19 cellular contexts compared by ENCODE assay signal in the genomic region with DNA sequence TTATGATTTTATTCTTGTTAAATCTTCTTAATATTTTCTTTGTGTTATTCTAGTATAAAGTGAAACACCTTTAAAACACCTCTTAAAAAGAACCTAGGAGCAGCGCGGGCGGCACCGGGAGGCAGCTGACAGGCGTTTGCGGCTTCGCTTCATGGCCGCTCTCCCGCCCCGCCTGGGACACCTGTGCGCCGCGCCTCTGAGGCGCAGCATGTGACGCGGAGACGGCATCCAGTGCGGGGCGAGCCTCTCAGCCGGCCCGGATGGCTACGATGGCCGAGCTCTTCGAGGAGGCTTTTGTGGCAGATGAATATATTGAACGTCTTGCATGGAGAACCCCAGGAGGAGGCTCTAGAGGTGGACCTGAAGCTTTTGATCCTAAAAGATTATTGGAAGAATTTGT.
A peak's percentile ranks its signal among the peaks of the same experiment; 100 is the strongest.
DNase-seq lines count a peak whose midpoint lies in the region; ATAC-seq and TF ChIP-seq lines count a peak whose summit lies in the region.
"Had no signal": no experiment of that assay in that cellular context is flagged by ENCODE, and none has a peak within 500 bp of the region (broad histone marks: within the 10 kb centered on the region; RNA-seq: fewer than 3 reads in every experiment).

No MANE protein-coding gene starts in this region.

- no peak overlapping the region for H3K4me3 ChIP-seq in left lung
- peak overlapping the region; percentile 10 to 11 for H3K4me3 ChIP-seq in testis
- H3K4me3 ChIP-seq: GM23248, Peyer's patch had no signal

- H3K4me1 ChIP-seq in left lung = no peaks in the 10 kb centered on the region
- H3K4me1 ChIP-seq in testis = peaks cover 19% of the 10 kb centered on the region
- H3K4me1 ChIP-seq: BE2C, Peyer's patch had no signal

- DNase-seq in Right ventricle myocardium inferior (ENCODE audit: missing footprints) (peak; percentile 5), cardiac septum (ENCODE audit: low spot score) (no peak), NCI-H774 (lab: John Stamatoyannopoulos, UW) (peak; percentile 13), left lung (peak in 1 of 2 donors; percentile 61), testis (peak; percentile 54), NCI-H2227 (lab: John Stamatoyannopoulos, UW; ENCODE audit: unreplicated experiment) (no peak), GM19238 (ENCODE audit: insufficient read length, low spot score) (no peak)
- no peak for DNase-seq in activated naive CD4-positive, alpha-beta T cell (lab: John Stamatoyannopoulos, UW)
- DNase-seq: BE2C; CD4-positive, alpha-beta memory T cell; DMS79 treated with DMSO at 0.1 percent for 48 hours; GF-D8; GM23248; KBM-7; NCI-H2029 treated with DMSO at 0.1 percent for 48 hours; NCI-H2227 treated with DMSO at 0.1 percent for 48 hours; NCI-H526 treated with DMSO at 0.1 percent for 48 hours; Peyer's patch; SHP77 treated with DMSO at 0.1 percent for 48 hours had no signal

- H3K27ac ChIP-seq in left lung = no peak overlapping the region
- H3K27ac ChIP-seq in testis = no peak overlapping the region
- H3K27ac ChIP-seq: GM23248, Peyer's patch had no signal

- intact Hi-C loops in Right ventricle myocardium inferior (cut with DNase I) (no loop called here), cardiac septum (cut with DNase I) (no loop called here), left lung (cut with DNase I) (no loop called here), testis (cut with DNase I; ENCODE audit: low total_unique reads) (no loop called here)

- H3K9me3 ChIP-seq in left lung = no peaks in the 10 kb centered on the region
- H3K9me3 ChIP-seq in testis = no peaks in the 10 kb centered on the region
- H3K9me3 ChIP-seq: BE2C, Peyer's patch had no signal

- no peak for TF ChIP-seq POLR2A in testis (IDR thresholded peaks at IDR 0.05)

- TF ChIP-seq CTCF in left lung (IDR thresholded peaks at IDR 0.05) (no peak), testis (IDR thresholded peaks at IDR 0.05) (no peak)

- 68 to 69% methylated on average over 25 of the region's 25 CpGs for WGBS in testis, 2 donors

- ATAC-seq in Right ventricle myocardium inferior (no peak), left lung (peak; percentile 17)

- no peaks in the 10 kb centered on the region for H3K27me3 ChIP-seq in left lung
- no peaks in the 10 kb centered on the region for H3K27me3 ChIP-seq in testis
- H3K27me3 ChIP-seq: BE2C, Peyer's patch had no signal

- H3K36me3 ChIP-seq in left lung (no peaks in the 10 kb centered on the region), testis (ENCODE audit: low read depth, missing control alignments) (no peaks in the 10 kb centered on the region)
- H3K36me3 ChIP-seq: BE2C, Peyer's patch had no signal

Comparison
In these comparisons a context has a peak if more than half of its experiments do, and no peak if none do; other contexts are left out.
1. DNase-seq: peak in Right ventricle myocardium inferior (single experiment), NCI-H774 (single experiment) and testis (single experiment); none in cardiac septum (single experiment), activated naive CD4-positive, alpha-beta T cell (0 of 4), NCI-H2227 (single experiment) and GM19238 (single experiment).
2. H3K4me3 ChIP-seq: peak in testis (2 of 2); none in left lung (0 of 2).